Comparison of ENCODE assay signal across 16 cellular contexts in genomic region chrX:130093271-130093670, GRCh38.
"Had no signal": no experiment of that assay in that cellular context is flagged by ENCODE, and none has a peak within 500 bp of the region (broad histone marks: within the 10 kb centered on the region; RNA-seq: fewer than 3 reads in every experiment).

No MANE protein-coding gene starts in this region.

- H3K36me3 ChIP-seq: esophagus muscularis mucosa, left ventricle myocardium inferior had no signal

- DNase-seq: activated B cell treated with CpG ODN at 0.5 μM for 24 hours; activated CD4-positive, alpha-beta T cell treated with anti-CD3 and anti-CD28 coated beads for 48 hours; activated naive CD4-positive, alpha-beta T cell treated with anti-CD3 and anti-CD28 coated beads, Interleukin-2, amount 50 U/mL, for 16 hours; activated T-cell treated with anti-CD3 and anti-CD28 coated beads, Interleukin-2, amount 50 U/mL, for 1 hour; caudate nucleus; cortex of kidney; effector CD4-positive, alpha-beta T cell; left ventricle myocardium inferior; mesendoderm; stimulated activated CD4-positive, alpha-beta T cell treated with anti-CD3 and anti-CD28 coated beads, Interleukin-12 subunit alpha, Interleukin-12 subunit beta, amount 100 ng/mL, for 4 hours; stimulated activated CD4-positive, alpha-beta T cell treated with anti-CD3 and anti-CD28 coated beads, Interleukin-2, amount 100 ng/mL, for 24 hours; T-helper 2 cell had no signal

- H3K27me3 ChIP-seq: esophagus muscularis mucosa, hepatocyte had no signal

- H3K9me3 ChIP-seq: esophagus muscularis mucosa, left ventricle myocardium inferior had no signal

- H3K27ac Mint-ChIP-seq: stimulated activated effector memory CD8-positive, alpha-beta T cell treated with anti-CD3 and anti-CD28 coated beads, Interleukin-12 subunit alpha, Interleukin-12 subunit beta, amount 100 ng/mL, for 72 hours had no signal

- ATAC-seq: stimulated activated effector memory CD8-positive, alpha-beta T cell treated with anti-CD3 and anti-CD28 coated beads, Interleukin-12 subunit alpha, Interleukin-12 subunit beta, amount 100 ng/mL, for 72 hours had no signal

- H3K27ac ChIP-seq: esophagus muscularis mucosa, left ventricle myocardium inferior had no signal

- H3K27me3 Mint-ChIP-seq: activated B cell treated with CpG ODN at 0.5 μM for 24 hours had no signal

- H3K4me3 ChIP-seq: esophagus muscularis mucosa, hepatocyte, left ventricle myocardium inferior had no signal

- H3K4me3 Mint-ChIP-seq: activated B cell treated with CpG ODN at 0.5 μM for 24 hours had no signal

- H3K9me3 Mint-ChIP-seq: activated B cell treated with CpG ODN at 0.5 μM for 24 hours; activated T-helper 2 cell treated with anti-CD3 and anti-CD28 coated beads, Interferon-gamma antibody, Interleukin-2, Interleukin-4, amounts not matched to agents 10 μg/mL and 5 μg/mL and 100 μg/mL, durations not matched to agents 14 hours and 24 hours and 36 hours; stimulated activated effector memory CD8-positive, alpha-beta T cell treated with anti-CD3 and anti-CD28 coated beads, Interleukin-12 subunit alpha, Interleukin-12 subunit beta, amount 100 ng/mL, for 72 hours had no signal
